22 cellular contexts compared by ENCODE assay signal in the genomic region with DNA sequence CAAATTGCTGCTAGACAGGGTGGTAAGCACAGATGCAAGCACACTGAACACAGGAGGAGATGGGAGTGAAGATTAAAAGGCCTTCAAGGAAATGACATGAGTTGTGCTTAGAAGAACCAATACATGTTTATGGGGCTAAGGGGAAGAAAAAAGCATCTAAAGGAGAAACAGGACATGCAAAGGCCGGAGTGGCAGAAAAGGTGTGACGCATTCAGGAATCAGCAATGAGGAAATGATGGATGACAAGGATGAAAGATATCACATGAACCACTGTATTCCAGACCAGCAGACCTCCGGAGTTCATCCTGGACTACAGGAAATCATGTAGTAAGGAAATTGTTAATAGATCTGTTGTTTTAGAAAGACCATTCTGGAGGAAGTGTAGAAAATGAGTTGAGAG.
"Had no signal": no experiment of that assay in that cellular context is flagged by ENCODE, and none has a peak within 500 bp of the region (broad histone marks: within the 10 kb centered on the region; RNA-seq: fewer than 3 reads in every experiment).

No MANE protein-coding gene starts in this region.

- H2AFZ ChIP-seq: neural progenitor cell had no signal

- DNase-seq: cerebellar nuclear complex; effector CD4-positive, alpha-beta T cell; endodermal cell; glutamatergic neuron; left ventricle myocardium inferior; lower lobe of right lung; mesenchymal stem cell; nucleus accumbens; ovary; right cardiac atrium; small intestine; stimulated activated CD4-positive, alpha-beta T cell treated with anti-CD3 and anti-CD28 coated beads, Interleukin-12 subunit alpha, Interleukin-12 subunit beta, amount 100 ng/mL, for 4 hours; stimulated activated CD4-positive, alpha-beta T cell treated with anti-CD3 and anti-CD28 coated beads, Interleukin-2, amount 100 ng/mL, for 48 hours; stimulated activated naive CD8-positive, alpha-beta T cell treated with anti-CD3 and anti-CD28 coated beads, Interleukin-15, Interleukin-2, amounts not matched to agents 100 U/mL and 50 U/mL, for 24 hours; thyroid gland; upper lobe of right lung had no signal

- H3K27me3 ChIP-seq: neural progenitor cell, ovary, suprapubic skin, thyroid gland, upper lobe of right lung, vagina had no signal

- H3K9me3 ChIP-seq: left ventricle myocardium inferior, lower lobe of right lung, ovary, suprapubic skin, thyroid gland, upper lobe of right lung, vagina had no signal

- H3K4me2 ChIP-seq: neural progenitor cell had no signal

- H3K9me3 Mint-ChIP-seq: dendritic cell treated with granulocyte-macrophage colony-stimulating factor and Interleukin-4, amounts not matched to agents 40 ng/mL and 50 ng/mL, for 4 days; endodermal cell; natural killer cell treated with Interleukin-12 subunit alpha and Interleukin-12 subunit beta and Interleukin-15 and Interleukin-18, amount 100 ng/mL, for 72 hours; neural progenitor cell had no signal

- H3K27me3 Mint-ChIP-seq: dendritic cell treated with granulocyte-macrophage colony-stimulating factor and Interleukin-4, amounts not matched to agents 40 ng/mL and 50 ng/mL, for 4 days; natural killer cell treated with Interleukin-12 subunit alpha and Interleukin-12 subunit beta and Interleukin-15 and Interleukin-18, amount 100 ng/mL, for 72 hours had no signal

- H3K27ac Mint-ChIP-seq: dendritic cell treated with granulocyte-macrophage colony-stimulating factor and Interleukin-4, amounts not matched to agents 40 ng/mL and 50 ng/mL, for 4 days; endodermal cell; natural killer cell treated with Interleukin-12 subunit alpha and Interleukin-12 subunit beta and Interleukin-15 and Interleukin-18, amount 100 ng/mL, for 72 hours; neural progenitor cell had no signal

- H3K4me3 Mint-ChIP-seq: dendritic cell treated with granulocyte-macrophage colony-stimulating factor and Interleukin-4, amounts not matched to agents 40 ng/mL and 50 ng/mL, for 4 days; endodermal cell; natural killer cell treated with Interleukin-12 subunit alpha and Interleukin-12 subunit beta and Interleukin-15 and Interleukin-18, amount 100 ng/mL, for 72 hours; neural progenitor cell had no signal

- H3K27ac ChIP-seq: left ventricle myocardium inferior, lower lobe of right lung, neural progenitor cell, ovary, suprapubic skin, thyroid gland, upper lobe of right lung, vagina had no signal

- H3K4me1 ChIP-seq: neural progenitor cell had no signal

- H3K4me3 ChIP-seq: left ventricle myocardium inferior, lower lobe of right lung, neural progenitor cell, ovary, suprapubic skin, thyroid gland, upper lobe of right lung, vagina had no signal

- H3K9ac ChIP-seq: neural progenitor cell had no signal

- H3K36me3 ChIP-seq: ovary had no signal

- ATAC-seq: esophagus mucosa; lower lobe of right lung; natural killer cell treated with Interleukin-12 subunit alpha and Interleukin-12 subunit beta and Interleukin-15 and Interleukin-18, amount 100 ng/mL, for 72 hours; right cardiac atrium; stimulated activated naive CD8-positive, alpha-beta T cell treated with anti-CD3 and anti-CD28 coated beads, Interleukin-15, Interleukin-2, amounts not matched to agents 100 U/mL and 50 U/mL, for 24 hours; upper lobe of right lung had no signal
